Comparison of ENCODE assay signal across 17 cellular contexts in the genomic region with DNA sequence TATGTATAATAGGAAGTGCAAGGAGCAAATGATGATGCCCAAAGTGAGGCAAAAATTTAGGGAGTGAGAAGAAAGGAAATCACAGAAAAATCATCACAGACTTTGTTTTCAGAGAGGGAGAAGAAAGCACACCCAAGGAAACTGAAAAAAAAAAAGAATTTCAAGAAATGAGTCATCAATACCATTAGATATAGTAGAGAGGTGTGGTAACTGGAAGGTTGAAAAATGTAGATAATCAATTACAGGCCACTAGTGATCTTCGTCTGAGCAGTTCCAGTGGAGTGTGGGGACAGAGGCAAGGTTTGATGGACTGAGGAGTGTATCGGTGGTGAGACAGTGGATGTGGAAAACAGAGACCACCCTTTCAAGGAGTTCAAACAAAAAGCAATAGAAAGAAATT. TPM values are rescaled to one million over a fixed set of nuclear protein-coding genes. Genes with fewer than 3 reads are reported as not detected.
DNase-seq lines count a peak whose midpoint lies in the region; ATAC-seq and TF ChIP-seq lines count a peak whose summit lies in the region.
"Had no signal": no experiment of that assay in that cellular context is flagged by ENCODE, and none has a peak within 500 bp of the region (broad histone marks: within the 10 kb centered on the region; RNA-seq: fewer than 3 reads in every experiment).

No MANE protein-coding gene starts in this region.

- peaks cover 15% of the 10 kb centered on the region for H3K27me3 ChIP-seq in endodermal cell (ENCODE audit: control insufficient read depth, insufficient read depth, low read length, poor library complexity, severe bottlenecking)

- H3K27me3 Mint-ChIP-seq in endodermal cell (ENCODE audit: insufficient read depth): no peaks in the 10 kb centered on the region
- H3K27me3 Mint-ChIP-seq: dendritic cell treated with granulocyte-macrophage colony-stimulating factor and Interleukin-4, amounts not matched to agents 40 ng/mL and 50 ng/mL, for 4 days had no signal

- TF ChIP-seq CTCF in GM20000 (IDR thresholded peaks at IDR 0.05; ENCODE audit: extremely low read depth, missing control alignments) (no peak), endodermal cell (conservative IDR thresholded peaks at IDR 0.05) (no peak)

- H3K27ac Mint-ChIP-seq in endodermal cell: no peak overlapping the region
- H3K27ac Mint-ChIP-seq: dendritic cell treated with granulocyte-macrophage colony-stimulating factor and Interleukin-4, amounts not matched to agents 40 ng/mL and 50 ng/mL, for 4 days; T-helper 17 cell had no signal

- no peaks in the 10 kb centered on the region for H3K9me3 Mint-ChIP-seq in endodermal cell
- H3K9me3 Mint-ChIP-seq: activated T-cell treated with anti-CD3 and anti-CD28 coated beads, Interleukin-2, amount 50 U/mL, for 4 hours; dendritic cell treated with granulocyte-macrophage colony-stimulating factor and Interleukin-4, amounts not matched to agents 40 ng/mL and 50 ng/mL, for 4 days had no signal

- H3K9ac ChIP-seq in endodermal cell (ENCODE audit: extremely low read depth, low read length, poor library complexity, severe bottlenecking): no peak overlapping the region

- 83 to 95% methylated on average over 2 of the region's 2 CpGs for WGBS in endodermal cell (ENCODE audit: insufficient coverage in 1 of 2, insufficient read length in 1 of 2), 2 experiments

- no peaks in the 10 kb centered on the region for H3K9me3 ChIP-seq in endodermal cell (ENCODE audit: control insufficient read depth, low read length)

- H3K36me3 ChIP-seq in endodermal cell (ENCODE audit: control insufficient read depth, insufficient read depth, low read length): no peaks in the 10 kb centered on the region

- no peak overlapping the region for H3K4me3 ChIP-seq in endodermal cell (ENCODE audit: low read length)

- H3K27ac ChIP-seq in substantia nigra (ENCODE audit: low read depth, low read length, poor library complexity, severe bottlenecking): no peak overlapping the region
- H3K27ac ChIP-seq in endodermal cell (ENCODE audit: low read depth, low read length): no peak overlapping the region

- DNase-seq in GM20000 (ENCODE audit: low spot score) (peak; percentile 13), substantia nigra (lab: John Stamatoyannopoulos, UW) (no peak), endodermal cell (no peak), GM19240 (ENCODE audit: insufficient read length, low spot score) (no peak), SW480 (ENCODE audit: low spot score) (no peak)
- DNase-seq: activated CD4-positive, alpha-beta T cell treated with anti-CD3 and anti-CD28 coated beads for 1 hour; activated T-cell treated with anti-CD3 and anti-CD28 coated beads, Interleukin-2, amount 50 U/mL, for 4 hours; amniotic stem cell; DMS 273 treated with DMSO at 0.1 percent for 48 hours; mesenchymal stem cell; NCI-H1092; NCI-H446; T-helper 17 cell had no signal

- no peak overlapping the region for H3K4me3 Mint-ChIP-seq in endodermal cell
- H3K4me3 Mint-ChIP-seq: activated T-cell treated with anti-CD3 and anti-CD28 coated beads, Interleukin-2, amount 50 U/mL, for 4 hours; dendritic cell treated with granulocyte-macrophage colony-stimulating factor and Interleukin-4, amounts not matched to agents 40 ng/mL and 50 ng/mL, for 4 days; T-helper 17 cell had no signal

- no peaks in the 10 kb centered on the region for H3K4me1 Mint-ChIP-seq in endodermal cell
- H3K4me1 Mint-ChIP-seq: T-helper 17 cell had no signal

- H3K4me1 ChIP-seq in endodermal cell (ENCODE audit: control insufficient read depth, insufficient read depth, low read length): no peaks in the 10 kb centered on the region

- no peaks in the 10 kb centered on the region for H3K36me3 Mint-ChIP-seq in endodermal cell (ENCODE audit: low read depth)

- ATAC-seq in GM18858 (IDR thresholded peaks at IDR 0.05; ENCODE audit: unreplicated experiment) (peak; percentile 61), HG02870 (IDR thresholded peaks at IDR 0.05; ENCODE audit: unreplicated experiment) (peak; percentile 45), HG03442 (IDR thresholded peaks at IDR 0.05; ENCODE audit: unreplicated experiment) (peak; percentile 68)
- ATAC-seq: activated T-cell treated with anti-CD3 and anti-CD28 coated beads, Interleukin-2, amount 50 U/mL, for 4 hours; T-helper 17 cell had no signal

RNA-seq across cellular contexts. Expression of a gene that starts 31.7 kb away (rescaled TPM):
- not detected for total RNA-seq in endodermal cell
- polyA plus RNA-seq in endodermal cell (2013, experiment 1 of 2): 0.21 TPM
- polyA plus RNA-seq in endodermal cell (2013, experiment 2 of 2): 0.17 TPM
- total RNA-seq: T-helper 17 cell had no signal
